ENCODE assay signal across 1 cellular context in the genomic region with DNA sequence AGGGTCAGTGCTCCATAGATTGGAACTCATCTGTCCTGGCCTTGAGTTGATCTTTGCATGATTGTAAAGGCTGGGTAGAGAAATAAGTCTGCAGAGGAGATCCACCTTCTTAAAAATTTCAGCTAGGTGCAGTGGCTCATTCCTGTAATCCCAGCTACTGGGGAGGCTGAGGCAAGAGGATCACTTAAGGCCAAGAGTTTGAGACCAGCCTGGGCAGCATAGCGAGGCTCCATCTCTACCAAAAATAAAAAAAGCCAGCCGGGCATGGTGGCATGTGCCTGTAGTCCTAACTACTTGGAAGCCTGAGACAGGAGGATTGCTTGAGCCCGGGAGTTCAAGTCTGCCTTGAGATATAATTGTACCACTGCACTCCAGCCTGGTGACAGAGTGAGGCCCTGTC.
TF ChIP-seq lines count a peak whose summit lies in the region.

No MANE protein-coding gene starts in this region.

TF ChIP-seq in GM12878, 131 proteins besides CTCF, POLR2A, EP300 and RAD21:
- TF ChIP-seq SMARCA5 (IDR thresholded peaks at IDR 0.05) (peak; percentile 68), POLR2AphosphoS5 (IDR thresholded peaks at IDR 0.05; ENCODE audit: low read length) (0 out of 2 replicates have a peak, but pooled peaks have one; percentile 8), HDAC6 (IDR thresholded peaks at IDR 0.05; ENCODE audit: unreplicated experiment) (no peak), CHD1 (IDR thresholded peaks at IDR 0.05; ENCODE audit: low read depth, low read length) (no peak)
- TF ChIP-seq, protein P1, sequence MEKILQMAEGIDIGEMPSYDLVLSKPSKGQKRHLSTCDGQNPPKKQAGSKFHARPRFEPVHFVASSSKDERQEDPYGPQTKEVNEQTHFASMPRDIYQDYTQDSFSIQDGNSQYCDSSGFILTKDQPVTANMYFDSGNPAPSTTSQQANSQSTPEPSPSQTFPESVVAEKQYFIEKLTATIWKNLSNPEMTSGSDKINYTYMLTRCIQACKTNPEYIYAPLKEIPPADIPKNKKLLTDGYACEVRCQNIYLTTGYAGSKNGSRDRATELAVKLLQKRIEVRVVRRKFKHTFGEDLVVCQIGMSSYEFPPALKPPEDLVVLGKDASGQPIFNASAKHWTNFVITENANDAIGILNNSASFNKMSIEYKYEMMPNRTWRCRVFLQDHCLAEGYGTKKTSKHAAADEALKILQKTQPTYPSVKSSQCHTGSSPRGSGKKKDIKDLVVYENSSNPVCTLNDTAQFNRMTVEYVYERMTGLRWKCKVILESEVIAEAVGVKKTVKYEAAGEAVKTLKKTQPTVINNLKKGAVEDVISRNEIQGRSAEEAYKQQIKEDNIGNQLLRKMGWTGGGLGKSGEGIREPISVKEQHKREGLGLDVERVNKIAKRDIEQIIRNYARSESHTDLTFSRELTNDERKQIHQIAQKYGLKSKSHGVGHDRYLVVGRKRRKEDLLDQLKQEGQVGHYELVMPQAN (conservative IDR thresholded peaks at IDR 0.05): 0 out of 2 replicates have a peak, but pooled peaks have one; percentile 1
